ENCODE assay signal across 18 cellular contexts in the genomic region with DNA sequence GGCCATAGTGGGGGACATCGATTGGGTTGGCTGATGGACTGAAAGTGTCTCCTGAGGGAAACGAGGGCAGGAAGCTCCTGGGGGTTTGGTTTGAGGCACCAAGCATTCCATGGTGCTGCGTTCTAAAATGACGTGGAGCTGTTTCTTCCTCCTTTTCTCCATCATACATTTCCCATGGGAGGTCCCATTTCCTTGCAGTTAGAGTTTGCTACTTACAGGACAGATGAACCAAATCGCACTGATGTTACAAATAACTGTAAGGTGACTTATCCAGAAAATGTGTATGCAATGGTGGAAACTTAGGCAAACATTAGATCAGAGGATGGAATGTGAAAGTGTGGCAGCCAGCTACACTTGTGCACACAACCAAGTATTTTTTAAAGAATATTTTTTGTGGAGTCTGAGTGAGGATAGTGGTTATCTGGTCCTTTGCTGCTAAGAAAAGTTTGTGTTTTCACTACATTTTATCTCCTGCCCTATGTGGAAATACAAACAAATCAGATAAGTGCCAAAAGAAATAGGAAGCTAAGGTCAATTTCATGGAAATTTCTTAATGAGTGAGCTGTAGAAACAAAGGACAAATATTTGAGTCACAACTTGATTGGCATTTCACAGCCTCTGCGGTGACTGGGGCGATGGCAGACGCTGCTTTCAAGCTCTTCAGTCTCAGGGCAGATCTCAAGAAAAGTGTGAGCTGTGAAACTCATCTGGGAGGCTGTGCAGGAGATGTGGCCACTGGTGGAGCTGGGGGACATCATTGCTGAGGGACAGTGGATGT.
DNase-seq lines count a peak whose midpoint lies in the region; TF ChIP-seq lines count a peak whose summit lies in the region.
"Had no signal": no experiment of that assay in that cellular context is flagged by ENCODE, and none has a peak within 500 bp of the region (broad histone marks: within the 10 kb centered on the region; RNA-seq: fewer than 3 reads in every experiment).

No MANE protein-coding gene starts in this region.

- H3K4me1 Mint-ChIP-seq in Caco-2 (ENCODE audit: low read depth, unreplicated experiment) = peaks cover 28% of the 10 kb centered on the region
- H3K4me1 Mint-ChIP-seq in HFFc6 (ENCODE audit: low read depth) = peaks cover 38% of the 10 kb centered on the region
- no peaks in the 10 kb centered on the region for H3K4me1 Mint-ChIP-seq in activated CD4-positive, alpha-beta memory T cell treated with anti-CD3 and anti-CD28 coated beads for 36 hours (ENCODE audit: low read depth)

- H3K79me1 ChIP-seq in trophoblast cell (ENCODE audit: low read length) = no peaks in the 10 kb centered on the region

- DNase-seq in Caco-2 (peak in 1 of 2 experiments; percentile 18), HFFc6 (peak; percentile 47), choroid plexus epithelial cell (ENCODE audit: low read depth) (peak; percentile 9), trophoblast cell (peak; percentile 17 to 35), HAP-1 (ENCODE audit: low spot score in 2 of 2) (no peak), kidney tubule cell (ENCODE audit: low spot score) (no peak)
- no peak for DNase-seq in activated CD4-positive, alpha-beta memory T cell treated with anti-CD3 and anti-CD28 coated beads for 36 hours
- DNase-seq: AML-193; DMS153; KG1; NCI-H1105 treated with DMSO at 0.1 percent for 48 hours; NCI-H1694; NCI-H2081 treated with DMSO at 0.1 percent for 48 hours; NCI-H510A; NCI-H748 treated with DMSO at 0.1 percent for 48 hours; NK-92 treated with Interleukin-12 subunit alpha and Interleukin-12 subunit beta, amount 100 ng/mL, for 24 hours; OCI-M1; Right ventricle myocardium superior had no signal

- WGBS in trophoblast cell (ENCODE audit: extremely low coverage, insufficient coverage, insufficient read length) = no CpG with 5 or more reads among the region's 8 CpGs

- no peak overlapping the region for H2AK5ac ChIP-seq in trophoblast cell (ENCODE audit: low read length)

- intact Hi-C loops in Caco-2 (cut with micrococcal nuclease; ENCODE audit: unreplicated experiment) = no loop called here
- intact Hi-C loops in activated CD4-positive, alpha-beta memory T cell treated with anti-CD3 and anti-CD28 coated beads for 36 hours (cut with micrococcal nuclease) = no loop called here

- H3K9me3 ChIP-seq in Caco-2 (no peaks in the 10 kb centered on the region), trophoblast cell (ENCODE audit: insufficient read depth, low read depth, low read length) (no peaks in the 10 kb centered on the region), HAP-1 (no peaks in the 10 kb centered on the region)

- no peak overlapping the region for H2AFZ ChIP-seq in trophoblast cell (ENCODE audit: insufficient read depth, low read length, poor library complexity)

- no peak overlapping the region for H3K14ac ChIP-seq in trophoblast cell (ENCODE audit: low read length)

- CTCF ChIA-PET in Caco-2 (lab: Charles Lee) = no interaction called here
- CTCF ChIA-PET in activated CD4-positive, alpha-beta memory T cell treated with anti-CD3 and anti-CD28 coated beads for 36 hours (lab: Charles Lee) = no interaction called here

- no peaks in the 10 kb centered on the region for H3K36me3 Mint-ChIP-seq in Caco-2 (ENCODE audit: insufficient read depth, unreplicated experiment)
- H3K36me3 Mint-ChIP-seq in HFFc6 (ENCODE audit: low read depth) = no peaks in the 10 kb centered on the region
- no peaks in the 10 kb centered on the region for H3K36me3 Mint-ChIP-seq in activated CD4-positive, alpha-beta memory T cell treated with anti-CD3 and anti-CD28 coated beads for 36 hours

- in situ Hi-C loops in HAP-1 (cut with MboI; ENCODE audit: low sequenced_read_pairs) = no loop called here

- H3K23ac ChIP-seq in trophoblast cell (ENCODE audit: low read length) = no peak overlapping the region

- H3K9me3 Mint-ChIP-seq in Caco-2 (ENCODE audit: unreplicated experiment) (no peaks in the 10 kb centered on the region), HFFc6 (no peaks in the 10 kb centered on the region)
- H3K9me3 Mint-ChIP-seq in activated CD4-positive, alpha-beta memory T cell treated with anti-CD3 and anti-CD28 coated beads for 36 hours = no peaks in the 10 kb centered on the region

- no peak overlapping the region for H2BK5ac ChIP-seq in trophoblast cell (ENCODE audit: low read depth, low read length, poor library complexity)

- H4K8ac ChIP-seq in trophoblast cell (ENCODE audit: low read depth, low read length) = no peak overlapping the region

- H3K4me3 ChIP-seq in Caco-2 (ENCODE audit: low read depth, low read length) = no peak overlapping the region
- no peak overlapping the region for H3K4me3 ChIP-seq in choroid plexus epithelial cell (ENCODE audit: low read depth, low read length)
- no peak overlapping the region for H3K4me3 ChIP-seq in trophoblast cell (ENCODE audit: low read depth, low read length)
- H3K4me3 ChIP-seq in HAP-1 = no peak overlapping the region

- no peak overlapping the region for H3K4me2 ChIP-seq in trophoblast cell (ENCODE audit: low read length)

- no peak overlapping the region for H3K9ac ChIP-seq in trophoblast cell (ENCODE audit: low read length)

- H3K27me3 Mint-ChIP-seq in Caco-2 (ENCODE audit: insufficient read depth, unreplicated experiment) (no peaks in the 10 kb centered on the region), HFFc6 (ENCODE audit: insufficient read depth) (peaks cover 4% of the 10 kb centered on the region)
- H3K27me3 Mint-ChIP-seq in activated CD4-positive, alpha-beta memory T cell treated with anti-CD3 and anti-CD28 coated beads for 36 hours = peaks cover 2% of the 10 kb centered on the region

- H3K36me3 ChIP-seq in Caco-2 (ENCODE audit: control insufficient read depth, insufficient read depth, low read length) = no peaks in the 10 kb centered on the region
- no peaks in the 10 kb centered on the region for H3K36me3 ChIP-seq in trophoblast cell (ENCODE audit: control insufficient read depth in 1 of 2, insufficient read depth in 2 of 2, low read length in 2 of 2)
- H3K36me3 ChIP-seq in HAP-1 (replicated peaks) = no peaks in the 10 kb centered on the region

- H3K4me1 ChIP-seq in Caco-2 (peaks cover 28% of the 10 kb centered on the region), trophoblast cell (ENCODE audit: control insufficient read depth in 1 of 2, insufficient read depth in 2 of 2, low read length in 2 of 2) (peaks cover 0 to 2% of the 10 kb centered on the region in 2 experiments), HAP-1 (no peaks in the 10 kb centered on the region)

- H2BK12ac ChIP-seq in trophoblast cell (ENCODE audit: low read length) = no peak overlapping the region

- no peak overlapping the region for H3K4ac ChIP-seq in trophoblast cell (ENCODE audit: low read depth, low read length)

- H3K79me2 ChIP-seq in trophoblast cell (ENCODE audit: control insufficient read depth, insufficient read depth, low read length, poor library complexity) = no peaks in the 10 kb centered on the region

- no TSS peak for BruUV-seq in Caco-2 (replicated peaks; lab: Mats Ljungman, UMichigan)

- TF ChIP-seq CTCF in Caco-2 (IDR thresholded peaks at IDR 0.05; ENCODE audit: insufficient read depth in 1 of 2, low read depth in 1 of 2, low read length in 1 of 2, severe bottlenecking in 1 of 2, unreplicated experiment in 1 of 2) (no peak), HFFc6 (IDR thresholded peaks at IDR 0.05) (no peak), choroid plexus epithelial cell (conservative IDR thresholded peaks at IDR 0.05; ENCODE audit: low read depth, low read length) (no peak)

- H3K27ac Mint-ChIP-seq in Caco-2 (ENCODE audit: unreplicated experiment) (peak overlapping the region; percentile 7), HFFc6 (peak overlapping the region; percentile 72)
- no peak overlapping the region for H3K27ac Mint-ChIP-seq in activated CD4-positive, alpha-beta memory T cell treated with anti-CD3 and anti-CD28 coated beads for 36 hours

- no peak overlapping the region for H4K91ac ChIP-seq in trophoblast cell (ENCODE audit: low read depth, low read length)

- H3K4me3 Mint-ChIP-seq in Caco-2 (ENCODE audit: unreplicated experiment) = peak overlapping the region; percentile 3
- peak overlapping the region; percentile 61 for H3K4me3 Mint-ChIP-seq in HFFc6
- no peak overlapping the region for H3K4me3 Mint-ChIP-seq in activated CD4-positive, alpha-beta memory T cell treated with anti-CD3 and anti-CD28 coated beads for 36 hours

- no peak overlapping the region for H3K18ac ChIP-seq in trophoblast cell (ENCODE audit: low read length)

- POLR2A ChIA-PET in Caco-2 (lab: Charles Lee) = interaction anchor here (0.7 kb wide), 1 partner anchor 1999 kb away, joined by 3 read pairs; a partner anchor contains a TSS
- POLR2A ChIA-PET in activated CD4-positive, alpha-beta memory T cell treated with anti-CD3 and anti-CD28 coated beads for 36 hours (lab: Charles Lee) = no interaction called here

- H3K27me3 ChIP-seq in Caco-2 (replicated peaks; ENCODE audit: control insufficient read depth, insufficient read depth, low read length) (no peaks in the 10 kb centered on the region), trophoblast cell (ENCODE audit: insufficient read depth, low read length) (no peaks in the 10 kb centered on the region), HAP-1 (ENCODE audit: low read depth) (no peaks in the 10 kb centered on the region)

- H2BK120ac ChIP-seq in trophoblast cell (ENCODE audit: insufficient read depth, low read length, poor library complexity) = no peak overlapping the region

- no peak overlapping the region for H4K12ac ChIP-seq in trophoblast cell (ENCODE audit: low read depth, low read length)

- no peak overlapping the region for H3K27ac ChIP-seq in trophoblast cell (ENCODE audit: low read depth, low read length)

Comparison
In these comparisons a context has a peak if more than half of its experiments do, and no peak if none do; other contexts are left out.
1. DNase-seq: peak in HFFc6 (single experiment), choroid plexus epithelial cell (single experiment) and trophoblast cell (2 of 2); none in HAP-1 (0 of 2), kidney tubule cell (single experiment) and activated CD4-positive, alpha-beta memory T cell treated with anti-CD3 and anti-CD28 coated beads for 36 hours (single experiment).